In genomic region chr1:52072291-52072690, GRCh38 we compare ENCODE assay signal across 16 cellular contexts. TPM values are rescaled to one million over a fixed set of nuclear protein-coding genes. Genes with fewer than 3 reads are reported as not detected.
DNase-seq lines count a peak whose midpoint lies in the region; ATAC-seq and TF ChIP-seq lines count a peak whose summit lies in the region.
"Had no signal": no experiment of that assay in that cellular context is flagged by ENCODE, and none has a peak within 500 bp of the region (broad histone marks: within the 10 kb centered on the region; RNA-seq: fewer than 3 reads in every experiment).

No MANE protein-coding gene starts in this region.

- intact Hi-C loops in heart left ventricle (cut with DNase I) = no loop called here

- H3K36me3 Mint-ChIP-seq in mesothelial cell of epicardium = peaks cover 21% of the 10 kb centered on the region

- no peaks in the 10 kb centered on the region for H3K4me1 Mint-ChIP-seq in mesothelial cell of epicardium
- H3K4me1 Mint-ChIP-seq: GM23338 had no signal

- H3K27me3 ChIP-seq in SJCRH30 (no peaks in the 10 kb centered on the region), heart left ventricle (no peaks in the 10 kb centered on the region)

- H3K27ac ChIP-seq in SJCRH30 (no peak overlapping the region), heart left ventricle (no peak overlapping the region)
- H3K27ac ChIP-seq: A549, C4-2B had no signal

- H3K9me3 ChIP-seq in SJCRH30 (replicated peaks) (no peaks in the 10 kb centered on the region), heart left ventricle (no peaks in the 10 kb centered on the region)
- H3K9me3 ChIP-seq: A549 had no signal

- no peak overlapping the region for H3K4me3 Mint-ChIP-seq in mesothelial cell of epicardium
- H3K4me3 Mint-ChIP-seq: CD4-positive, alpha-beta T cell; GM23338; HFFc6 had no signal

- H3K36me3 ChIP-seq in SJCRH30 = peaks cover 45% of the 10 kb centered on the region
- peaks cover 0 to 74% (median 33%) of the 10 kb centered on the region in 9 donors for H3K36me3 ChIP-seq in heart left ventricle

- peak overlapping the region; percentile 22 for H3K27ac Mint-ChIP-seq in mesothelial cell of epicardium
- H3K27ac Mint-ChIP-seq: CD4-positive, alpha-beta T cell; GM23338; HFFc6 had no signal

- H3K4me3 ChIP-seq in SJCRH30 (no peak overlapping the region), heart left ventricle (no peak overlapping the region)
- H3K4me3 ChIP-seq: A549, GM23338 had no signal

- H3K27me3 Mint-ChIP-seq in mesothelial cell of epicardium (ENCODE audit: low read depth) = no peaks in the 10 kb centered on the region
- H3K27me3 Mint-ChIP-seq: CD4-positive, alpha-beta T cell had no signal

- TF ChIP-seq CTCF in mesothelial cell of epicardium (IDR thresholded peaks at IDR 0.05; ENCODE audit: unreplicated experiment) (no peak), heart left ventricle (IDR thresholded peaks at IDR 0.05) (no peak)

- 81 to 95% (median 87%) methylated on average over 6 of the region's 6 CpGs for WGBS in heart left ventricle, 4 donors

- no peak for ATAC-seq in heart left ventricle
- ATAC-seq in HG02870 (IDR thresholded peaks at IDR 0.05; ENCODE audit: unreplicated experiment) = no peak
- no peak for ATAC-seq in HG03097 (IDR thresholded peaks at IDR 0.05; ENCODE audit: low FRiP score, unreplicated experiment)

- TF ChIP-seq POLR2A in heart left ventricle (IDR thresholded peaks at IDR 0.05) = no peak

- H3K9me3 Mint-ChIP-seq in mesothelial cell of epicardium = no peaks in the 10 kb centered on the region
- H3K9me3 Mint-ChIP-seq: CD4-positive, alpha-beta T cell; GM23338; HFFc6 had no signal

- DNase-seq in NCI-H2029 treated with DMSO at 0.1 percent for 48 hours (lab: John Stamatoyannopoulos, UW) = peak; percentile 8
- no peak for DNase-seq in NCI-H2029 (lab: John Stamatoyannopoulos, UW)
- DNase-seq in SJCRH30 = peak; percentile 28 to 44
- peak; percentile 27 for DNase-seq in epidermal melanocyte (ENCODE audit: insufficient read length, low spot score)
- DNase-seq in mesothelial cell of epicardium (ENCODE audit: low spot score in 2 of 2, unreplicated experiment in 2 of 2) = no peak
- DNase-seq in heart left ventricle = no peak
- DNase-seq: CD4-positive, alpha-beta T cell; DMS153; DMS79; HCEC 1CT; HFFc6 had no signal

- H3K4me1 ChIP-seq in SJCRH30 (no peaks in the 10 kb centered on the region), heart left ventricle (peaks cover 0 to 11% (median 0%) of the 10 kb centered on the region in 12 donors)
- H3K4me1 ChIP-seq: A549 had no signal

RNA-seq across cellular contexts. Expression of gene BTF3L4, which starts 16.2 kb away (rescaled TPM):
- 105 and 123 TPM in 2 replicates for total RNA-seq in SJCRH30 (2014; rRNA removed; shearing (Covaris generic))
- 74.0 to 78.1 TPM (median 76.3 TPM) in 3 replicates for total RNA-seq in mesothelial cell of epicardium
- total RNA-seq in heart left ventricle = 10 to 100 TPM; 28.9 to 44.2 (median 33.1) TPM
- polyA plus RNA-seq in heart left ventricle = 10 to 100 TPM; 25.4 to 48.2 TPM

RNA-seq across cellular contexts. Expression of gene TXNDC12, which starts 17.3 kb away (rescaled TPM):
- total RNA-seq in SJCRH30 (2014; rRNA removed; shearing (Covaris generic)) = 32.1 and 37.0 TPM in 2 replicates
- total RNA-seq in mesothelial cell of epicardium = 46.7 to 53.9 TPM (median 47.8 TPM) in 3 replicates
- 10 to 100 TPM; 19.9 to 42.9 (median 26.2) TPM for total RNA-seq in heart left ventricle
- polyA plus RNA-seq in heart left ventricle = 10 to 100 TPM in 1 of 2 donors, 1 to 10 TPM in 1; 7.7 to 33.5 TPM

RNA-seq across cellular contexts. Expression of gene KTI12, which starts 38.7 kb away (rescaled TPM):
- 14.3 and 15.1 TPM in 2 replicates for total RNA-seq in SJCRH30 (2014; rRNA removed; shearing (Covaris generic))
- total RNA-seq in mesothelial cell of epicardium (8.2 to 9.4 TPM (median 8.5 TPM) in 3 replicates), heart left ventricle (1 to 10 TPM; 2.4 to 7.1 (median 4.2) TPM)
- 10 to 100 TPM in 1 of 2 donors, 1 to 10 TPM in 1; 2.8 to 10.3 TPM for polyA plus RNA-seq in heart left ventricle

Comparison
In these comparisons a context has a peak if more than half of its experiments do, and no peak if none do; other contexts are left out.
1. DNase-seq: peak in NCI-H2029 treated with DMSO at 0.1 percent for 48 hours (single experiment), SJCRH30 (2 of 2) and epidermal melanocyte (single experiment); none in NCI-H2029 (single experiment), mesothelial cell of epicardium (0 of 2) and heart left ventricle (0 of 5).